Comparison of ENCODE assay signal across 8 cellular contexts in the genomic region with DNA sequence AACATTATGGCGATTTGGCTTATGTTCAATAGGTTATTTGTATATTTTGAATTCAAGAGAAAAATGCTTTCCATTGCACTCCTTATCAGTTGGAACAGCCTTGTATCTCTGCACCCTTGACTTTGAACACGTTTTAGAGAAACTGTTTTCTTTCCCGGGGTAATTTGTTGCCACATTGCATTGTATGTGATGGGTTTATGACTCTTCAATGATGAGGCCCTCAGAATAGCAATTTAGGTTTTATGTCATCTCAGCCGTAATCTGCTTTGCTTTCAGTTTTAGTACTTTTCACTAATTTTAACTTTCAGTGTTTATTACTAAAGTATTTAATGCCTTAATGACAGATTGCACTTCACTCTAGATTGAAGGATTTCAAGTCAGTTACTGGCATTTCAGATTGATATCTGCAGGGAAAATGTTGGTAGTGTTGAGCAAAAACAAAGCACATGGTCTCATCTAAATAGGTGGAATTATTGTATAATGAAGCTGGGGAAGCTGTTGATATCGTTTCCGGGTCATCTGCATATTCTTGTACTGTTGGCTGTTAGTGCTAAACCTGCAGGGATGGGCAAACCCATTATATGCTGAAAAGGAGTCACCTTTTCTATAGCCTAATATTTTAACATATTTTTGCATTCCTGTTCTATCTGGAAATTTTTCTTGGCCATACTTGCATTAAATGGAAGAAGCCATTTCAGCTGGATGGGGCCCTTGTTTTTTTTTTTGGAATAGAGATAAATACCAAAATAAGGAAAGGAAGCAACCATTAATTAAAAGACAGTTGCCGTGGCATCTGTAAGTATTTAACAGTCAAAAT. TPM values are rescaled to one million over a fixed set of nuclear protein-coding genes. Genes with fewer than 3 reads are reported as not detected.
A peak's percentile ranks its signal among the peaks of the same experiment; 100 is the strongest.
DNase-seq lines count a peak whose midpoint lies in the region; ATAC-seq and TF ChIP-seq lines count a peak whose summit lies in the region.

No MANE protein-coding gene starts in this region.

- POLR2A ChIA-PET in naive thymus-derived CD4-positive, alpha-beta T cell (lab: Charles Lee) = interaction anchor here (1.0 to 1.5 kb wide), 4 partner anchors 12 to 15 kb away, joined by 3 to 5 read pairs (median 4); no protein-coding TSS in a partner anchor

- no peak for TF ChIP-seq CTCF in mucosa of descending colon (IDR thresholded peaks at IDR 0.05)

- no peaks in the 10 kb centered on the region for H3K27me3 Mint-ChIP-seq in naive thymus-derived CD4-positive, alpha-beta T cell

- peaks cover 19 to 50% (median 38%) of the 10 kb centered on the region in 7 donors for H3K4me1 Mint-ChIP-seq in naive thymus-derived CD4-positive, alpha-beta T cell

- H3K9me3 ChIP-seq in naive thymus-derived CD4-positive, alpha-beta T cell (ENCODE audit: control insufficient read depth in 2 of 3, low read length in 3 of 3) = no peaks in the 10 kb centered on the region
- no peaks in the 10 kb centered on the region for H3K9me3 ChIP-seq in mucosa of descending colon

- no peaks in the 10 kb centered on the region for H3K27me3 ChIP-seq in naive thymus-derived CD4-positive, alpha-beta T cell (ENCODE audit: control insufficient read depth in 2 of 2, insufficient read depth in 2 of 2, low read length in 2 of 2)

- peak overlapping the region; percentile 92 for H3K4me3 ChIP-seq in naive thymus-derived CD4-positive, alpha-beta T cell (ENCODE audit: low read length)
- no peak overlapping the region for H3K4me3 ChIP-seq in mucosa of descending colon

- no peak for ATAC-seq in naive thymus-derived CD4-positive, alpha-beta T cell
- ATAC-seq in HG03159 (IDR thresholded peaks at IDR 0.05; ENCODE audit: unreplicated experiment) (no peak), mucosa of descending colon (no peak)

- H3K27ac Mint-ChIP-seq in naive thymus-derived CD4-positive, alpha-beta T cell = peak overlapping the region; percentile 93 to 100 (median 99)

- CTCF ChIA-PET in naive thymus-derived CD4-positive, alpha-beta T cell (lab: Charles Lee) = interaction anchor here (0.6 kb wide), 1 partner anchor 16 kb away, joined by 5 read pairs; no protein-coding TSS in a partner anchor

- H3K27ac ChIP-seq in naive thymus-derived CD4-positive, alpha-beta T cell (ENCODE audit: low read depth, low read length) = peak overlapping the region; percentile 95

- H3K9me3 Mint-ChIP-seq in naive thymus-derived CD4-positive, alpha-beta T cell = no peaks in the 10 kb centered on the region

- H3K4me1 ChIP-seq in naive thymus-derived CD4-positive, alpha-beta T cell (ENCODE audit: control insufficient read depth in 2 of 2, insufficient read depth in 2 of 2, low read length in 2 of 2) = peaks cover 34 to 39% of the 10 kb centered on the region in 2 donors
- H3K4me1 ChIP-seq in mucosa of descending colon (ENCODE audit: low read depth) = peaks cover 47% of the 10 kb centered on the region

- DNase-seq in GM03348 (ENCODE audit: low spot score) (peak; percentile 21), NCI-H526 treated with DMSO at 0.1 percent for 48 hours (lab: John Stamatoyannopoulos, UW) (peak; percentile 46), cerebellar cortex (ENCODE audit: low spot score) (peak; percentile 41), middle frontal gyrus (ENCODE audit: extremely low spot score, low spot score) (no peak), mucosa of descending colon (no peak), T-helper 9 cell (no peak)
- peak in 6 of 9 donors; percentile 16 to 40 (median 25) for DNase-seq in naive thymus-derived CD4-positive, alpha-beta T cell

- H3K36me3 ChIP-seq in naive thymus-derived CD4-positive, alpha-beta T cell (ENCODE audit: control insufficient read depth in 2 of 3, insufficient read depth in 3 of 3, low read length in 3 of 3) = peaks cover 0 to 10% (median 0%) of the 10 kb centered on the region in 3 experiments
- H3K36me3 ChIP-seq in mucosa of descending colon (ENCODE audit: low read depth) = no peaks in the 10 kb centered on the region

- peaks cover 0 to 9% (median 0%) of the 10 kb centered on the region in 5 donors for H3K36me3 Mint-ChIP-seq in naive thymus-derived CD4-positive, alpha-beta T cell

- peak overlapping the region; percentile 84 to 99 (median 98) for H3K4me3 Mint-ChIP-seq in naive thymus-derived CD4-positive, alpha-beta T cell

- intact Hi-C loops in naive thymus-derived CD4-positive, alpha-beta T cell (cut with micrococcal nuclease) = loop anchor here (1.0 to 2.0 kb wide), 3 partner anchors 15 to 539 kb away; a partner anchor contains a TSS
- intact Hi-C loops in mucosa of descending colon (cut with DNase I, micrococcal nuclease) = no loop called here

RNA-seq across cellular contexts. Expression of a gene that starts 2.0 kb away (rescaled TPM):
- total RNA-seq in naive thymus-derived CD4-positive, alpha-beta T cell = 100 to 1,000 TPM; 131 to 331 (median 149) TPM
- polyA plus RNA-seq in naive thymus-derived CD4-positive, alpha-beta T cell = 10 to 100 TPM; 41.8 to 65.3 TPM
- 100 to 1,000 TPM in 2 of 3 donors, 10 to 100 TPM in 1; 91.0 to 122 (median 114) TPM for total RNA-seq in mucosa of descending colon

RNA-seq across cellular contexts. Expression of a gene that starts 13.7 kb away (rescaled TPM):
- total RNA-seq in naive thymus-derived CD4-positive, alpha-beta T cell = 10 to 100 TPM; 27.4 to 37.2 (median 33.4) TPM
- polyA plus RNA-seq in naive thymus-derived CD4-positive, alpha-beta T cell = 1 to 10 TPM; 3.6 to 5.7 TPM
- total RNA-seq in mucosa of descending colon = 10 to 100 TPM; 26.8 to 86.0 (median 29.6) TPM

RNA-seq across cellular contexts. Expression of a gene that starts 45.9 kb away (rescaled TPM):
- not detected for total RNA-seq in naive thymus-derived CD4-positive, alpha-beta T cell
- polyA plus RNA-seq in naive thymus-derived CD4-positive, alpha-beta T cell = not detected
- 10 to 100 TPM; 32.2 to 96.7 (median 57.6) TPM for total RNA-seq in mucosa of descending colon

Comparison
In these comparisons a context has a peak if more than half of its experiments do, and no peak if none do; other contexts are left out.
1. DNase-seq: peak in GM03348 (single experiment), NCI-H526 treated with DMSO at 0.1 percent for 48 hours (single experiment), cerebellar cortex (single experiment) and naive thymus-derived CD4-positive, alpha-beta T cell (6 of 9); none in middle frontal gyrus (single experiment), mucosa of descending colon (0 of 3) and T-helper 9 cell (single experiment).
2. RNA of a gene that starts 45.9 kb away (total RNA-seq): 32.2 to 96.7 TPM in mucosa of descending colon; not detected in naive thymus-derived CD4-positive, alpha-beta T cell; every median in the first group is over 10 times any median in the second.
3. intact Hi-C loops: an anchor here in naive thymus-derived CD4-positive, alpha-beta T cell (1.0 to 2.0 kb wide); none called in mucosa of descending colon.